In genomic region chr1:156115514-156116374, GRCh38 we compare ENCODE assay signal across 8 cellular contexts. TPM values are rescaled to one million over a fixed set of nuclear protein-coding genes. Genes with fewer than 3 reads are reported as not detected.
DNase-seq lines count a peak whose midpoint lies in the region; ATAC-seq and TF ChIP-seq lines count a peak whose summit lies in the region.

No MANE protein-coding gene starts in this region.

- peak overlapping the region; percentile 91 for H3K4me2 ChIP-seq in KMS-11

- peak overlapping the region; percentile 85 for H3K9ac ChIP-seq in KMS-11

- peak; percentile 27 to 81 for TF ChIP-seq POLR2A in adrenal gland (IDR thresholded peaks at IDR 0.05)

- 1 to 4% (median 2%) methylated on average over 12 to 19 of the region's 19 CpGs for WGBS in adrenal gland, 4 donors
- WGBS in psoas muscle, 3 donors: 0 to 1% (median 1%) methylated on average over 19 of the region's 19 CpGs

- peak; percentile 32 to 55 (median 46) for ATAC-seq in psoas muscle
- ATAC-seq in GM18907 (IDR thresholded peaks at IDR 0.05; ENCODE audit: unreplicated experiment): no peak
- ATAC-seq in HG03565 (IDR thresholded peaks at IDR 0.05; ENCODE audit: unreplicated experiment): no peak

- H2AFZ ChIP-seq in KMS-11 (ENCODE audit: low read depth): peak overlapping the region; percentile 90

- peak; percentile 79 for DNase-seq in Caki2 (ENCODE audit: low read depth)
- peak; percentile 77 to 88 (median 82) for DNase-seq in adrenal gland
- DNase-seq in hepatic stellate cell (ENCODE audit: low spot score): peak; percentile 58
- DNase-seq in psoas muscle: peak; percentile 75 to 88
- no peak for DNase-seq in NCI-H524 (lab: John Stamatoyannopoulos, UW)

- H3K79me2 ChIP-seq in KMS-11 (ENCODE audit: insufficient read depth, low read depth): peaks cover 61% of the 10 kb centered on the region

- H3K9me3 ChIP-seq in adrenal gland (replicated peaks in 1 of 3): no peaks in the 10 kb centered on the region
- no peaks in the 10 kb centered on the region for H3K9me3 ChIP-seq in psoas muscle

- in situ Hi-C loops in Caki2 (cut with HindIII; ENCODE audit: low pct_unique_long_range_greater_than_20kb, low sequenced_read_pairs): no loop called here

- peak overlapping the region; percentile 53 for H3K27ac ChIP-seq in KMS-11
- H3K27ac ChIP-seq in adrenal gland: peak overlapping the region; percentile 83 to 99 (median 97)
- H3K27ac ChIP-seq in psoas muscle: peak overlapping the region; percentile 99

- no peaks in the 10 kb centered on the region for H4K20me1 ChIP-seq in KMS-11 (ENCODE audit: insufficient read depth)

- H3K4me3 ChIP-seq in KMS-11 (IDR thresholded peaks at IDR 0.05; ENCODE audit: insufficient read depth, low read depth, low read length) (peak overlapping the region; percentile 99), adrenal gland (peak overlapping the region; percentile 85 to 100 (median 94)), psoas muscle (peak overlapping the region; percentile 99)

- no peak for TF ChIP-seq CTCF in KMS-11 (conservative IDR thresholded peaks at IDR 0.05; ENCODE audit: low read depth, low read length)
- TF ChIP-seq CTCF in adrenal gland (IDR thresholded peaks at IDR 0.05): no peak
- no peak for TF ChIP-seq CTCF in psoas muscle (IDR thresholded peaks at IDR 0.05)

- H3K36me3 ChIP-seq in KMS-11 (ENCODE audit: insufficient read depth) (no peaks in the 10 kb centered on the region), adrenal gland (replicated peaks in 1 of 2) (no peaks in the 10 kb centered on the region), psoas muscle (ENCODE audit: insufficient read depth in 1 of 2, low read depth in 1 of 2) (no peaks in the 10 kb centered on the region)

- H3K4me1 ChIP-seq in KMS-11 (ENCODE audit: low read depth, poor library complexity, severe bottlenecking) (peaks cover 65% of the 10 kb centered on the region), adrenal gland (replicated peaks in 1 of 2) (peaks cover 53 to 77% of the 10 kb centered on the region in 2 donors), psoas muscle (peaks cover 61% of the 10 kb centered on the region)

- H3K27me3 ChIP-seq in KMS-11 (ENCODE audit: insufficient read depth, low read depth): no peaks in the 10 kb centered on the region
- H3K27me3 ChIP-seq in adrenal gland: no peaks in the 10 kb centered on the region
- H3K27me3 ChIP-seq in psoas muscle (ENCODE audit: insufficient read depth in 3 of 3, low read length in 2 of 3): no peaks in the 10 kb centered on the region

- intact Hi-C loops in adrenal gland (cut with DNase I): no loop called here
- intact Hi-C loops in psoas muscle (cut with DNase I): no loop called here

RNA-seq across cellular contexts. Expression of gene LMNA, which starts 1.2 kb away (rescaled TPM):
- total RNA-seq in Caki2 (2014; rRNA removed; shearing (Covaris generic); ENCODE audit: low replicate concordance): 652 and 715 TPM in 2 replicates
- total RNA-seq in adrenal gland (100 to 1,000 TPM; 231 to 591 (median 395) TPM), psoas muscle (100 to 1,000 TPM; 161 to 392 (median 291) TPM)
- polyA plus RNA-seq in adrenal gland (100 to 1,000 TPM; 140 to 458 (median 374) TPM), psoas muscle (100 to 1,000 TPM; 114 to 237 (median 138) TPM)

RNA-seq across cellular contexts. Expression of gene MEX3A, which starts 33.5 kb away (rescaled TPM):
- 0.64 and 2.0 TPM in 2 replicates for total RNA-seq in Caki2 (2014; rRNA removed; shearing (Covaris generic); ENCODE audit: low replicate concordance)
- total RNA-seq in adrenal gland: 1 to 10 TPM in 3 of 8 donors, under 1 TPM in 5; 0.09 to 2.1 (median 0.50) TPM
- under 1 TPM; 0.17 to 0.27 (median 0.24) TPM for polyA plus RNA-seq in adrenal gland
- total RNA-seq in psoas muscle: under 1 TPM; 0.06 to 0.28 (median 0.11) TPM
- under 1 TPM; 0.07 to 0.42 (median 0.22) TPM for polyA plus RNA-seq in psoas muscle

RNA-seq across cellular contexts. Expression of gene SEMA4A, which starts 37.6 kb away (rescaled TPM):
- total RNA-seq in Caki2 (2014; rRNA removed; shearing (Covaris generic); ENCODE audit: low replicate concordance): 1.9 and 2.0 TPM in 2 replicates
- 1 to 10 TPM in 6 of 8 donors, under 1 TPM in 2; 0.30 to 4.8 (median 1.6) TPM for total RNA-seq in adrenal gland
- polyA plus RNA-seq in adrenal gland: 1 to 10 TPM in 2 of 3 donors, under 1 TPM in 1; 0.93 to 3.1 (median 2.4) TPM
- total RNA-seq in psoas muscle: 1 to 10 TPM; 1.2 to 3.4 (median 2.4) TPM
- 1 to 10 TPM in 1 of 3 donors, under 1 TPM in 2; 0.77 to 1.8 (median 0.82) TPM for polyA plus RNA-seq in psoas muscle

RNA-seq across cellular contexts. Expression of gene RAB25, which starts 54.8 kb away (rescaled TPM):
- total RNA-seq in Caki2 (2014; rRNA removed; shearing (Covaris generic); ENCODE audit: low replicate concordance): not detected in 2 replicates
- total RNA-seq in adrenal gland: under 1 TPM in 1 of 8 donors, not detected in 7; 0.38 TPM
- under 1 TPM in 2 of 3 donors, not detected in 1; 0.17 to 0.48 TPM for polyA plus RNA-seq in adrenal gland
- total RNA-seq in psoas muscle: not detected
- under 1 TPM; 0.07 to 0.34 (median 0.13) TPM for polyA plus RNA-seq in psoas muscle

Comparison
In these comparisons a context has a peak if more than half of its experiments do, and no peak if none do; other contexts are left out.
1. DNase-seq: peak in Caki2 (single experiment), adrenal gland (7 of 7), hepatic stellate cell (single experiment) and psoas muscle (2 of 2); none in NCI-H524 (0 of 2).
2. ATAC-seq: peak in psoas muscle (4 of 4); none in GM18907 (single experiment) and HG03565 (single experiment).
3. Peak in every context shown above with its lines, with median percentiles within 50 percentile points of each other: H3K27ac ChIP-seq and H3K4me3 ChIP-seq.